8 cellular contexts compared by ENCODE assay signal in the genomic region with DNA sequence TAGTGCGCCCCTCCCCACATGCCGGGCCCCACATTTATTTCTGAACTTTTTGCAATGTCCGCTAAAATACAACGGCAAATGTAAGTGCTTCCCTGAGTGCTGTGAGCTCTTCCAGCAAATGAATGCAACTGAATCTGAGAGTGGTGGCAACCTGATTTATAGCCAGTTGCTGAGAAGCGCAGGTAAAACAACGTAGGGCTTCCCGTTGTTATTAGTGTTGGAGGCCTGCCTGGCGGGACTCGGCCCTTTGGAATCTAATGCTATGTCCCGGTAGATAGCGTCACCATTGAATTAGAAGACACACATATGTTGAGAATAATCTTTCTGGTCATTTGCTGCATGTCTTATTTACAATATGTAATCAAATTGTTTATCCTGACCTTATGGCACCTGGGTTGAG.
DNase-seq lines count a peak whose midpoint lies in the region; ATAC-seq, FAIRE-seq and TF ChIP-seq lines count a peak whose summit lies in the region.
"Not testable (repeated sequence)": the region's sequence is repeated elsewhere in the genome, so short reads cannot be mapped to it uniquely, and the experiment has no call there.

No MANE protein-coding gene starts in this region.

- H3K4me1 ChIP-seq in kidney (ENCODE audit: control insufficient read depth in 1 of 2, insufficient read depth in 1 of 2, low read depth in 1 of 2, low read length in 2 of 2), result not testable (repeated sequence)

- H3K4me1 Mint-ChIP-seq in activated CD8-positive, alpha-beta memory T cell treated with anti-CD3 and anti-CD28 coated beads, Interleukin-2, amount 10 ng/mL, durations not matched to agents 7 days and 5 days; osteocyte (ENCODE audit: unreplicated experiment): not testable (repeated sequence)

- not testable (repeated sequence) for H3K27ac Mint-ChIP-seq in activated CD8-positive, alpha-beta memory T cell treated with anti-CD3 and anti-CD28 coated beads, Interleukin-2, amount 10 ng/mL, durations not matched to agents 7 days and 5 days; osteocyte (ENCODE audit: unreplicated experiment)

- H3K36me3 Mint-ChIP-seq in activated CD8-positive, alpha-beta memory T cell treated with anti-CD3 and anti-CD28 coated beads, Interleukin-2, amount 10 ng/mL, durations not matched to agents 7 days and 5 days; osteocyte (ENCODE audit: unreplicated experiment): not testable (repeated sequence)

- CTCF ChIA-PET in activated CD8-positive, alpha-beta memory T cell treated with anti-CD3 and anti-CD28 coated beads, Interleukin-2, amount 10 ng/mL, durations not matched to agents 7 days and 5 days (lab: Charles Lee), result not testable (repeated sequence)

- peaks cover 13% of the 10 kb centered on the region for H3K9me3 Mint-ChIP-seq in activated CD8-positive, alpha-beta memory T cell treated with anti-CD3 and anti-CD28 coated beads, Interleukin-2, amount 10 ng/mL, durations not matched to agents 7 days and 5 days (ENCODE audit: low read depth)
- H3K9me3 Mint-ChIP-seq in osteocyte (ENCODE audit: unreplicated experiment), result peaks cover 15% of the 10 kb centered on the region

- not testable (repeated sequence) for H3K36me3 ChIP-seq in kidney (ENCODE audit: control insufficient read depth in 1 of 2, insufficient read depth in 2 of 2, low read length in 2 of 2)

- not testable (repeated sequence) for TF ChIP-seq CTCF in epithelial cell of esophagus (IDR thresholded peaks at IDR 0.05; ENCODE audit: insufficient read depth, low read depth, low read length, missing control alignments); kidney (IDR thresholded peaks at IDR 0.05; ENCODE audit: borderline replicate concordance, extremely low read depth, insufficient read depth); osteocyte (IDR thresholded peaks at IDR 0.05)

- DNase-seq in AG20443 (ENCODE audit: low spot score) (peak; percentile 19), GM03348 (ENCODE audit: low spot score) (peak; percentile 13), HCEC 1CT (peak; percentile 0), epithelial cell of esophagus (ENCODE audit: low read depth) (peak; percentile 9), kidney (peak; percentile 76), osteocyte (ENCODE audit: extremely low spot score, unreplicated experiment) (peak; percentile 91), urothelium cell line (ENCODE audit: low spot score) (peak; percentile 14)
- peak; percentile 41 for DNase-seq in activated CD8-positive, alpha-beta memory T cell treated with anti-CD3 and anti-CD28 coated beads, Interleukin-2, amount 10 ng/mL, durations not matched to agents 7 days and 5 days

- not testable (repeated sequence) for FAIRE-seq in kidney (lab: Jason Lieb, UNC); urothelium cell line (lab: Jason Lieb, UNC)

- not testable (repeated sequence) for H3K27me3 Mint-ChIP-seq in activated CD8-positive, alpha-beta memory T cell treated with anti-CD3 and anti-CD28 coated beads, Interleukin-2, amount 10 ng/mL, durations not matched to agents 7 days and 5 days; osteocyte (ENCODE audit: unreplicated experiment)

- H3K9ac ChIP-seq in kidney (ENCODE audit: low read length in 2 of 2), result not testable (repeated sequence)

- not testable (repeated sequence) for ATAC-seq in activated CD8-positive, alpha-beta memory T cell treated with anti-CD3 and anti-CD28 coated beads, Interleukin-2, amount 10 ng/mL, durations not matched to agents 7 days and 5 days

- not testable (repeated sequence) for H3K4me3 Mint-ChIP-seq in activated CD8-positive, alpha-beta memory T cell treated with anti-CD3 and anti-CD28 coated beads, Interleukin-2, amount 10 ng/mL, durations not matched to agents 7 days and 5 days; osteocyte (ENCODE audit: unreplicated experiment)

- not testable (repeated sequence) for H3K9me3 ChIP-seq in kidney (ENCODE audit: control insufficient read depth in 1 of 2, low read length in 2 of 2)

- not testable (repeated sequence) for H3K27ac ChIP-seq in kidney (ENCODE audit: low read depth in 2 of 2, low read length in 2 of 2)

- not testable (repeated sequence) for H3K4me3 ChIP-seq in epithelial cell of esophagus (ENCODE audit: low read length); kidney (ENCODE audit: low read length in 2 of 2)

- intact Hi-C loops in kidney (cut with DNase I), result not testable (repeated sequence)

Comparison
In these comparisons a context has a peak if more than half of its experiments do, and no peak if none do; other contexts are left out.
1. DNase-seq: peak in every context shown above with its lines; median percentile 91 in osteocyte; 76 in kidney; 41 in activated CD8-positive, alpha-beta memory T cell treated with anti-CD3 and anti-CD28 coated beads, Interleukin-2, amount 10 ng/mL, durations not matched to agents 7 days and 5 days; 19 in AG20443; 14 in urothelium cell line; 13 in GM03348; 9 in epithelial cell of esophagus; 0 in HCEC 1CT.